Comparison of ENCODE assay signal across 24 cellular contexts in genomic region chr7:8216291-8216690, GRCh38.
"Had no signal": no experiment of that assay in that cellular context is flagged by ENCODE, and none has a peak within 500 bp of the region (broad histone marks: within the 10 kb centered on the region; RNA-seq: fewer than 3 reads in every experiment).

No MANE protein-coding gene starts in this region.

- H3K36me3 ChIP-seq: neural progenitor cell, ovary, right lobe of liver, suprapubic skin, tibial artery had no signal

- H3K4me3 ChIP-seq: left ventricle myocardium inferior, lung, neural progenitor cell, ovary, right atrium auricular region, right lobe of liver, skin epidermis, suprapubic skin, thoracic aorta, tibial artery, upper lobe of right lung had no signal

- DNase-seq: immature natural killer cell; kidney; left ventricle myocardium inferior; naive B cell; natural killer cell; nephron progenitor cell; occipital lobe; ovary; right lobe of liver; stimulated activated CD4-positive, alpha-beta T cell treated with anti-CD3 and anti-CD28 coated beads, Interleukin-12 subunit alpha, Interleukin-12 subunit beta, amount 100 ng/mL, for 4 hours; stimulated activated CD4-positive, alpha-beta T cell treated with anti-CD3 and anti-CD28 coated beads, Interleukin-15, amount 100 ng/mL, for 24 hours; stimulated activated CD4-positive, alpha-beta T cell treated with anti-CD3 and anti-CD28 coated beads, Interleukin-2, amount 100 ng/mL, for 24 hours; stimulated activated CD4-positive, alpha-beta T cell treated with anti-CD3 and anti-CD28 coated beads, Interleukin-4, amount 100 ng/mL, for 1 hour; stimulated activated naive B cell treated with anti-CD40 and anti-IgM and Interleukin-4, amounts not matched to agents 10 μg/mL and 1 μg/mL and 100 μg/mL, for 72 hours; tibial artery; trophoblast cell; upper lobe of right lung had no signal

- H3K27ac ChIP-seq: left ventricle myocardium inferior, neural progenitor cell, neutrophil, ovary, right atrium auricular region, right lobe of liver, skin epidermis, suprapubic skin, thoracic aorta, tibial artery, upper lobe of right lung had no signal

- H3K27me3 ChIP-seq: neural progenitor cell, neutrophil, ovary, right atrium auricular region, right lobe of liver, suprapubic skin, tibial artery, upper lobe of right lung had no signal

- FAIRE-seq: kidney had no signal

- H3K9ac ChIP-seq: neural progenitor cell had no signal

- ATAC-seq: natural killer cell; right lobe of liver; stimulated activated naive B cell treated with anti-CD40 and anti-IgM and Interleukin-4, amounts not matched to agents 10 μg/mL and 1 μg/mL and 100 μg/mL, for 72 hours; upper lobe of right lung had no signal

- H3K9me3 ChIP-seq: left ventricle myocardium inferior, neutrophil, ovary, right atrium auricular region, right lobe of liver, suprapubic skin, thoracic aorta, tibial artery, upper lobe of right lung had no signal

- H3K4me1 ChIP-seq: upper lobe of right lung had no signal
